Comparison of ENCODE assay signal across 1 cellular context in the genomic region with DNA sequence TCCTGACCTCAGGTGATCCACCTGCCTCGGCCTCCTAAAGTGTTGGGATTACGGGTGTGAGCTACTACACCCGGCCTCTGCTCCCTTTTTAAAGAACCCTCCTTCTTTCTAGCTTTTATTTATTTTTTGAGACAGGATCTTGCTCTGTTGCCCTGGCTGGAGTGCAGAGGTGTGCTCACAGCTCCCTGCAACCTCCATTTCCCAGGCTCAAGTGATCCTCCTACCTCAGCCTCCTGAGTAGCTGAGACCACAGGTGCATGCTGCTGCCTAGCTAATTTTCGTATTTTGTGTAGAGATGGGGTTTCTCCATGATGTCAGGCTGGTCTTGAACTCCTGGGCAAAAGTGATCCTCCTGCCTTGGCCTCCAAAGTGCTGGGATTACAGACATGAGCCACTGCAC.
TF ChIP-seq lines count a peak whose summit lies in the region.

No MANE protein-coding gene starts in this region.

TF ChIP-seq in GM23338, 12 proteins besides CTCF, POLR2A, EP300 and RAD21 (continued from another document):
- TF ChIP-seq, protein P1, sequence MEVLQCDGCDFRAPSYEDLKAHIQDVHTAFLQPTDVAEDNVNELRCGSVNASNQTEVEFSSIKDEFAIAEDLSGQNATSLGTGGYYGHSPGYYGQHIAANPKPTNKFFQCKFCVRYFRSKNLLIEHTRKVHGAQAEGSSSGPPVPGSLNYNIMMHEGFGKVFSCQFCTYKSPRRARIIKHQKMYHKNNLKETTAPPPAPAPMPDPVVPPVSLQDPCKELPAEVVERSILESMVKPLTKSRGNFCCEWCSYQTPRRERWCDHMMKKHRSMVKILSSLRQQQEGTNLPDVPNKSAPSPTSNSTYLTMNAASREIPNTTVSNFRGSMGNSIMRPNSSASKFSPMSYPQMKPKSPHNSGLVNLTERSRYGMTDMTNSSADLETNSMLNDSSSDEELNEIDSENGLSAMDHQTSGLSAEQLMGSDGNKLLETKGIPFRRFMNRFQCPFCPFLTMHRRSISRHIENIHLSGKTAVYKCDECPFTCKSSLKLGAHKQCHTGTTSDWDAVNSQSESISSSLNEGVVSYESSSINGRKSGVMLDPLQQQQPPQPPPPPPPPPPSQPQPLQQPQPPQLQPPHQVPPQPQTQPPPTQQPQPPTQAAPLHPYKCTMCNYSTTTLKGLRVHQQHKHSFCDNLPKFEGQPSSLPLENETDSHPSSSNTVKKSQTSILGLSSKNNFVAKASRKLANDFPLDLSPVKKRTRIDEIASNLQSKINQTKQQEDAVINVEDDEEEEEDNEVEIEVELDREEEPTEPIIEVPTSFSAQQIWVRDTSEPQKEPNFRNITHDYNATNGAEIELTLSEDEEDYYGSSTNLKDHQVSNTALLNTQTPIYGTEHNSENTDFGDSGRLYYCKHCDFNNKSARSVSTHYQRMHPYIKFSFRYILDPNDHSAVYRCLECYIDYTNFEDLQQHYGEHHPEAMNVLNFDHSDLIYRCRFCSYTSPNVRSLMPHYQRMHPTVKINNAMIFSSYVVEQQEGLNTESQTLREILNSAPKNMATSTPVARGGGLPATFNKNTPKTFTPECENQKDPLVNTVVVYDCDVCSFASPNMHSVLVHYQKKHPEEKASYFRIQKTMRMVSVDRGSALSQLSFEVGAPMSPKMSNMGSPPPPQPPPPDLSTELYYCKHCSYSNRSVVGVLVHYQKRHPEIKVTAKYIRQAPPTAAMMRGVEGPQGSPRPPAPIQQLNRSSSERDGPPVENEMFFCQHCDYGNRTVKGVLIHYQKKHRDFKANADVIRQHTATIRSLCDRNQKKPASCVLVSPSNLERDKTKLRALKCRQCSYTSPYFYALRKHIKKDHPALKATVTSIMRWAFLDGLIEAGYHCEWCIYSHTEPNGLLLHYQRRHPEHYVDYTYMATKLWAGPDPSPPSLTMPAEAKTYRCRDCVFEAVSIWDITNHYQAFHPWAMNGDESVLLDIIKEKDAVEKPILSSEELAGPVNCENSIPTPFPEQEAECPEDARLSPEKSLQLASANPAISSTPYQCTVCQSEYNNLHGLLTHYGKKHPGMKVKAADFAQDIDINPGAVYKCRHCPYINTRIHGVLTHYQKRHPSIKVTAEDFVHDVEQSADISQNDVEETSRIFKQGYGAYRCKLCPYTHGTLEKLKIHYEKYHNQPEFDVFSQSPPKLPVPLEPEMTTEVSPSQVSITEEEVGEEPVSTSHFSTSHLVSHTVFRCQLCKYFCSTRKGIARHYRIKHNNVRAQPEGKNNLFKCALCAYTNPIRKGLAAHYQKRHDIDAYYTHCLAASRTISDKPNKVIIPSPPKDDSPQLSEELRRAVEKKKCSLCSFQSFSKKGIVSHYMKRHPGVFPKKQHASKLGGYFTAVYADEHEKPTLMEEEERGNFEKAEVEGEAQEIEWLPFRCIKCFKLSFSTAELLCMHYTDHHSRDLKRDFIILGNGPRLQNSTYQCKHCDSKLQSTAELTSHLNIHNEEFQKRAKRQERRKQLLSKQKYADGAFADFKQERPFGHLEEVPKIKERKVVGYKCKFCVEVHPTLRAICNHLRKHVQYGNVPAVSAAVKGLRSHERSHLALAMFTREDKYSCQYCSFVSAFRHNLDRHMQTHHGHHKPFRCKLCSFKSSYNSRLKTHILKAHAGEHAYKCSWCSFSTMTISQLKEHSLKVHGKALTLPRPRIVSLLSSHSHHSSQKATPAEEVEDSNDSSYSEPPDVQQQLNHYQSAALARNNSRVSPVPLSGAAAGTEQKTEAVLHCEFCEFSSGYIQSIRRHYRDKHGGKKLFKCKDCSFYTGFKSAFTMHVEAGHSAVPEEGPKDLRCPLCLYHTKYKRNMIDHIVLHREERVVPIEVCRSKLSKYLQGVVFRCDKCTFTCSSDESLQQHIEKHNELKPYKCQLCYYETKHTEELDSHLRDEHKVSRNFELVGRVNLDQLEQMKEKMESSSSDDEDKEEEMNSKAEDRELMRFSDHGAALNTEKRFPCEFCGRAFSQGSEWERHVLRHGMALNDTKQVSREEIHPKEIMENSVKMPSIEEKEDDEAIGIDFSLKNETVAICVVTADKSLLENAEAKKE (CRISPR knock-in tag; IDR thresholded peaks at IDR 0.05): no peak
- TF ChIP-seq CREB1 (CRISPR knock-in tag; IDR thresholded peaks at IDR 0.05; ENCODE audit: low read depth): no peak
- TF ChIP-seq STAT1 (IDR thresholded peaks at IDR 0.05; ENCODE audit: unreplicated experiment): no peak
- no peak for TF ChIP-seq POLR2AphosphoS5 (IDR thresholded peaks at IDR 0.05; ENCODE audit: low read depth)
- TF ChIP-seq, protein P2, sequence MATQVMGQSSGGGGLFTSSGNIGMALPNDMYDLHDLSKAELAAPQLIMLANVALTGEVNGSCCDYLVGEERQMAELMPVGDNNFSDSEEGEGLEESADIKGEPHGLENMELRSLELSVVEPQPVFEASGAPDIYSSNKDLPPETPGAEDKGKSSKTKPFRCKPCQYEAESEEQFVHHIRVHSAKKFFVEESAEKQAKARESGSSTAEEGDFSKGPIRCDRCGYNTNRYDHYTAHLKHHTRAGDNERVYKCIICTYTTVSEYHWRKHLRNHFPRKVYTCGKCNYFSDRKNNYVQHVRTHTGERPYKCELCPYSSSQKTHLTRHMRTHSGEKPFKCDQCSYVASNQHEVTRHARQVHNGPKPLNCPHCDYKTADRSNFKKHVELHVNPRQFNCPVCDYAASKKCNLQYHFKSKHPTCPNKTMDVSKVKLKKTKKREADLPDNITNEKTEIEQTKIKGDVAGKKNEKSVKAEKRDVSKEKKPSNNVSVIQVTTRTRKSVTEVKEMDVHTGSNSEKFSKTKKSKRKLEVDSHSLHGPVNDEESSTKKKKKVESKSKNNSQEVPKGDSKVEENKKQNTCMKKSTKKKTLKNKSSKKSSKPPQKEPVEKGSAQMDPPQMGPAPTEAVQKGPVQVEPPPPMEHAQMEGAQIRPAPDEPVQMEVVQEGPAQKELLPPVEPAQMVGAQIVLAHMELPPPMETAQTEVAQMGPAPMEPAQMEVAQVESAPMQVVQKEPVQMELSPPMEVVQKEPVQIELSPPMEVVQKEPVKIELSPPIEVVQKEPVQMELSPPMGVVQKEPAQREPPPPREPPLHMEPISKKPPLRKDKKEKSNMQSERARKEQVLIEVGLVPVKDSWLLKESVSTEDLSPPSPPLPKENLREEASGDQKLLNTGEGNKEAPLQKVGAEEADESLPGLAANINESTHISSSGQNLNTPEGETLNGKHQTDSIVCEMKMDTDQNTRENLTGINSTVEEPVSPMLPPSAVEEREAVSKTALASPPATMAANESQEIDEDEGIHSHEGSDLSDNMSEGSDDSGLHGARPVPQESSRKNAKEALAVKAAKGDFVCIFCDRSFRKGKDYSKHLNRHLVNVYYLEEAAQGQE (IDR thresholded peaks at IDR 0.05; ENCODE audit: unreplicated experiment): no peak
- TF ChIP-seq EZH2phosphoT487 (IDR thresholded peaks at IDR 0.05; ENCODE audit: unreplicated experiment): no peak
- TF ChIP-seq NANOG (IDR thresholded peaks at IDR 0.05; ENCODE audit: borderline replicate concordance): no peak
- no peak for TF ChIP-seq ZNF331 (CRISPR knock-in tag; IDR thresholded peaks at IDR 0.05; ENCODE audit: low read depth)
- TF ChIP-seq EZH2 (IDR thresholded peaks at IDR 0.05; ENCODE audit: low read depth, unreplicated experiment): no peak
